ENCODE assay signal across 8 cellular contexts in genomic region chr4:3047464-3048286, GRCh38. TPM values are rescaled to one million over a fixed set of nuclear protein-coding genes. Genes with fewer than 3 reads are reported as not detected.
DNase-seq lines count a peak whose midpoint lies in the region; ATAC-seq and TF ChIP-seq lines count a peak whose summit lies in the region.

No MANE protein-coding gene starts in this region.

- H3K27me3 Mint-ChIP-seq in nephron progenitor cell (ENCODE audit: low read depth, poor library complexity), result peaks cover 34% of the 10 kb centered on the region

- peak; percentile 40 for DNase-seq in AG10803 (ENCODE audit: low read depth)
- peak; percentile 6 for DNase-seq in NCI-H748 treated with DMSO at 0.1 percent for 48 hours (lab: John Stamatoyannopoulos, UW)
- DNase-seq in activated T-cell treated with anti-CD3 and anti-CD28 coated beads for 24 hours (ENCODE audit: low read depth), result peak; percentile 53
- DNase-seq in esophagus muscularis mucosa (ENCODE audit: extremely low spot score), result no peak
- DNase-seq in nephron progenitor cell, result peak; percentile 73

- H3K9me3 ChIP-seq in esophagus muscularis mucosa (no peaks in the 10 kb centered on the region), subcutaneous abdominal adipose tissue (ENCODE audit: control insufficient read depth in 5 of 5, low read length in 5 of 5) (no peaks in the 10 kb centered on the region)

- ATAC-seq in GM18520 (IDR thresholded peaks at IDR 0.05; ENCODE audit: unreplicated experiment) (peak; percentile 86), HG03060 (IDR thresholded peaks at IDR 0.05; ENCODE audit: low read depth, unreplicated experiment) (peak; percentile 81)

- no peaks in the 10 kb centered on the region for H3K36me3 Mint-ChIP-seq in nephron progenitor cell (ENCODE audit: low read depth)

- intact Hi-C loops in esophagus muscularis mucosa (cut with DNase I), result no loop called here

- H3K4me3 Mint-ChIP-seq in nephron progenitor cell, result no peak overlapping the region

- H3K27ac Mint-ChIP-seq in nephron progenitor cell, result no peak overlapping the region

- no peak for TF ChIP-seq EP300 in esophagus muscularis mucosa (IDR thresholded peaks at IDR 0.05)

- H3K27me3 ChIP-seq in esophagus muscularis mucosa (no peaks in the 10 kb centered on the region), subcutaneous abdominal adipose tissue (ENCODE audit: control insufficient read depth in 5 of 5, insufficient read depth in 4 of 5, low read length in 5 of 5) (no peaks in the 10 kb centered on the region)

- H3K9me3 Mint-ChIP-seq in nephron progenitor cell, result peaks cover 12% of the 10 kb centered on the region

- H3K27ac ChIP-seq in esophagus muscularis mucosa (replicated peaks in 1 of 4), result no peak overlapping the region
- no peak overlapping the region for H3K27ac ChIP-seq in subcutaneous abdominal adipose tissue (ENCODE audit: low read depth, low read length)

- H3K4me3 ChIP-seq in AG10803 (ENCODE audit: low read length) (no peak overlapping the region), esophagus muscularis mucosa (peak overlapping the region; percentile 31 to 49 (median 35)), subcutaneous abdominal adipose tissue (ENCODE audit: low read depth in 1 of 5, low read length in 5 of 5) (peak overlapping the region in 3 of 5 donors; percentile 27 to 50 (median 36))

- no peaks in the 10 kb centered on the region for H3K4me1 Mint-ChIP-seq in nephron progenitor cell

- WGBS in esophagus muscularis mucosa, result 61% methylated on average over 19 of the region's 20 CpGs

- H3K9ac ChIP-seq in subcutaneous abdominal adipose tissue (ENCODE audit: low read length in 5 of 5), result no peak overlapping the region

- H3K36me3 ChIP-seq in esophagus muscularis mucosa (no peaks in the 10 kb centered on the region), subcutaneous abdominal adipose tissue (ENCODE audit: control insufficient read depth in 5 of 5, insufficient read depth in 5 of 5, low read length in 5 of 5) (no peaks in the 10 kb centered on the region)

- no peak for TF ChIP-seq POLR2A in esophagus muscularis mucosa (IDR thresholded peaks at IDR 0.05; ENCODE audit: low read depth)

- H3K4me1 ChIP-seq in esophagus muscularis mucosa, result peaks cover under 1 to 8% (median 6%) of the 10 kb centered on the region in 4 donors
- H3K4me1 ChIP-seq in subcutaneous abdominal adipose tissue (ENCODE audit: control insufficient read depth in 5 of 5, insufficient read depth in 5 of 5, low read length in 5 of 5), result peaks cover 0 to 14% (median 2%) of the 10 kb centered on the region in 5 donors

- TF ChIP-seq CTCF in AG10803 (conservative IDR thresholded peaks at IDR 0.05; ENCODE audit: low read length), result peak; percentile 77
- peak; percentile 55 to 82 (median 72) for TF ChIP-seq CTCF in esophagus muscularis mucosa (IDR thresholded peaks at IDR 0.05)
- TF ChIP-seq CTCF in nephron progenitor cell (IDR thresholded peaks at IDR 0.05), result peak; percentile 72

RNA-seq across cellular contexts. Expression of gene HTT-AS, which starts 26.7 kb away (rescaled TPM):
- not detected for total RNA-seq in esophagus muscularis mucosa

RNA-seq across cellular contexts. Expression of gene HTT, which starts 26.8 kb away (rescaled TPM):
- total RNA-seq in esophagus muscularis mucosa, result 10 to 100 TPM; 30.2 to 65.7 (median 49.3) TPM
